Comparison of ENCODE assay signal across 8 cellular contexts in the genomic region with DNA sequence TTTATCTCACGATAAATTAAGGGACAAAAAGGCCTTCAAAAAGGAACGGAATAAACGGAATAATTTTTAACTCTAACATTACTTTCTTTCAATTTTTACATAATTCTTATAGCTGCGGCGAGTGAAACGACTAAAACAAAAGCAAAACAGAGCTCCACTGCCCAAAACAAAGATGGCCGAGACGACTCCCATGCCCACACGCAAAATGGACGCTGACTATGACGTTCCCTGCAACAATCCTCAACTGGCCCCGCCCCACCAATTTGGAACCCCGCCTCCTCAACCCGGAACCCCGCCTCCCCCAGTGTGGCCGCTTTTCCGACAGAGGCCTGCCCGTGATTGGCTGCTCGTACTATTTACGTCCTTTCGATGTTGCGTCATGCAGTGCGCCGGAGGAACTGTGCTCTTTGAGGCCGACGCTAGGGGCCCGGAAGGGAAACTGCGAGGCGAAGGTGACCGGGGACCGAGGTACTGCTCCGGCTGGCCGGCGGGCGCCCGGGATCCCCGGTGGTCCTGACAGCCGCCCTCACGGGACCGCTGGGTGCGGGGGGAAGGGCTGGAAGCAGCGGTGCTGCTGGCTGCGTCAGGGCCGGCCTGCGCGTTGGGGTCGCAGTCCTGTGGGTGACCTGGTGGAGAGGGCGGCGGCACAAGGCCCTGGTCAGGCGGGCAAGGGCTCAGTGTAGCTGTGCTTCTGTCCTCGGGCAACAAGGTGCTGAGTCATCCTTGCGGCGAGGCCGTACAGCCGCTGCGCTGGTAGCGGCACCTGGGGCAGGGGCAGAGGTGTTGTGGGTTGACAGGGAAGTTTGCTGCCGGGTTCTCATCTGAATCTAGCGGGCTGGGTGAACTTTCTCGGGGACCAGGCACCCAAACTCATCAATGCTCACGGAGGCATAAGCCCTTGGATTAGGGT. TPM values are rescaled to one million over a fixed set of nuclear protein-coding genes. Genes with fewer than 3 reads are reported as not detected.
A peak's percentile ranks its signal among the peaks of the same experiment; 100 is the strongest.
DNase-seq lines count a peak whose midpoint lies in the region; ATAC-seq and TF ChIP-seq lines count a peak whose summit lies in the region.

A gene with protein sequence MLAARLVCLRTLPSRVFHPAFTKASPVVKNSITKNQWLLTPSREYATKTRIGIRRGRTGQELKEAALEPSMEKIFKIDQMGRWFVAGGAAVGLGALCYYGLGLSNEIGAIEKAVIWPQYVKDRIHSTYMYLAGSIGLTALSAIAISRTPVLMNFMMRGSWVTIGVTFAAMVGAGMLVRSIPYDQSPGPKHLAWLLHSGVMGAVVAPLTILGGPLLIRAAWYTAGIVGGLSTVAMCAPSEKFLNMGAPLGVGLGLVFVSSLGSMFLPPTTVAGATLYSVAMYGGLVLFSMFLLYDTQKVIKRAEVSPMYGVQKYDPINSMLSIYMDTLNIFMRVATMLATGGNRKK (plus strand): TSS at position 384 of the 910 bp plus-strand sequence. CDS start 1,992 bp downstream, outside the sequence.

- TF ChIP-seq EP300 in upper lobe of left lung (IDR thresholded peaks at IDR 0.05): peak in 1 of 4 donors; percentile 60

- no peaks in the 10 kb centered on the region for H3K9me3 ChIP-seq in upper lobe of left lung

- peak; percentile 80 to 97 (median 90) for TF ChIP-seq POLR2A in upper lobe of left lung (IDR thresholded peaks at IDR 0.05)

- peak within 1 kb of the TSS; percentile 83 to 96 (median 88) for H3K4me3 ChIP-seq in upper lobe of left lung

- 0% methylated on average over 58 to 61 of the region's 61 CpGs for WGBS in adipose tissue, 3 donors
- 0 to 1% methylated on average over 22 to 49 of the region's 61 CpGs for WGBS in upper lobe of left lung, 2 donors

- ATAC-seq in HG02763 (IDR thresholded peaks at IDR 0.05; ENCODE audit: unreplicated experiment): peak; percentile 99
- peak; percentile 99 to 100 for ATAC-seq in upper lobe of left lung (ENCODE audit: low FRiP score in 2 of 2)

- peaks cover 18 to 31% (median 19%) of the 10 kb centered on the region in 4 donors for H3K36me3 ChIP-seq in upper lobe of left lung

- H3K4me1 ChIP-seq in upper lobe of left lung: peaks cover 16 to 18% (median 17%) of the 10 kb centered on the region in 4 donors

- H3K27ac ChIP-seq in adipose tissue (ENCODE audit: low read depth, low read length) (peak within 1 kb of the TSS; percentile 79), upper lobe of left lung (peak within 1 kb of the TSS; percentile 98 to 100 (median 98))

- DNase-seq in NCI-H1417 treated with DMSO at 0.1 percent for 48 hours (lab: John Stamatoyannopoulos, UW) (peak; percentile 73), T follicular helper cell (ENCODE audit: low read depth) (peak; percentile 99), cardiac septum (ENCODE audit: low spot score) (peak; percentile 100), pons (ENCODE audit: low spot score) (peak; percentile 97), upper lobe of left lung (peak; percentile 95 to 98)

- intact Hi-C loops in cardiac septum (cut with DNase I): no loop called here

- TF ChIP-seq CTCF in GM12873 (IDR thresholded peaks at IDR 0.05; ENCODE audit: insufficient read depth, low read depth, low read length, missing control alignments): peak; percentile 45
- TF ChIP-seq CTCF in upper lobe of left lung (IDR thresholded peaks at IDR 0.05): peak; percentile 42 to 94 (median 80)

- no peaks in the 10 kb centered on the region for H3K27me3 ChIP-seq in upper lobe of left lung

RNA-seq across cellular contexts. Expression of the gene that starts here (rescaled TPM):
- polyA plus RNA-seq in adipose tissue: 100 to 1,000 TPM in 2 of 3 donors, 10 to 100 TPM in 1; 80.2 to 190 (median 163) TPM
- total RNA-seq in cardiac septum (395 TPM), upper lobe of left lung (100 to 1,000 TPM in 4 of 6 donors, 10 to 100 TPM in 2; 40.9 to 130 (median 113) TPM)

Comparison
In these comparisons a context has a peak if more than half of its experiments do, and no peak if none do; other contexts are left out.
1. Peak in every context shown above with its lines: DNase-seq, ATAC-seq, H3K4me3 ChIP-seq and H3K27ac ChIP-seq.